In the genomic region with DNA sequence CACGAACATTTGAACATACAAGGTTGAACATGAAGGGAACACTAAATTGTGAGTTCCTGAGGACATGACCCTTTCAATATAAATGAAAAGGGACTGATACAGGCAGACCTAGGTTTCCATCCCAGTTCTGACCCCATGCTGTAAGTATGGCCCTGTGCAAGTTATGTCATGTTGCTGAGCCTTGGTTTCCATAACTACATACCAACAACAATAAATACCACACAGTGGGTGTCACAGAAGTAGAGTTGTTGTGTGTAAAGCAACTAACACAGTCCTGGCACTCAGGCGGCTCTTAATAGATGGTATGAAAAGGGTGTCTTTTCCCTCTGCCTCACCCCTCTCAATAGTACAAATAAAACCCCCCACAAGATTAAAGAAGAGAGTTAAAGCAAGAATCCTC, we compare ENCODE assay signal across 2 cellular contexts.
TF ChIP-seq lines count a peak whose summit lies in the region.

No MANE protein-coding gene starts in this region.

TF ChIP-seq in GM23338, 12 proteins besides CTCF, POLR2A, EP300 and RAD21 (continues in another document):
- TF ChIP-seq, protein P1, sequence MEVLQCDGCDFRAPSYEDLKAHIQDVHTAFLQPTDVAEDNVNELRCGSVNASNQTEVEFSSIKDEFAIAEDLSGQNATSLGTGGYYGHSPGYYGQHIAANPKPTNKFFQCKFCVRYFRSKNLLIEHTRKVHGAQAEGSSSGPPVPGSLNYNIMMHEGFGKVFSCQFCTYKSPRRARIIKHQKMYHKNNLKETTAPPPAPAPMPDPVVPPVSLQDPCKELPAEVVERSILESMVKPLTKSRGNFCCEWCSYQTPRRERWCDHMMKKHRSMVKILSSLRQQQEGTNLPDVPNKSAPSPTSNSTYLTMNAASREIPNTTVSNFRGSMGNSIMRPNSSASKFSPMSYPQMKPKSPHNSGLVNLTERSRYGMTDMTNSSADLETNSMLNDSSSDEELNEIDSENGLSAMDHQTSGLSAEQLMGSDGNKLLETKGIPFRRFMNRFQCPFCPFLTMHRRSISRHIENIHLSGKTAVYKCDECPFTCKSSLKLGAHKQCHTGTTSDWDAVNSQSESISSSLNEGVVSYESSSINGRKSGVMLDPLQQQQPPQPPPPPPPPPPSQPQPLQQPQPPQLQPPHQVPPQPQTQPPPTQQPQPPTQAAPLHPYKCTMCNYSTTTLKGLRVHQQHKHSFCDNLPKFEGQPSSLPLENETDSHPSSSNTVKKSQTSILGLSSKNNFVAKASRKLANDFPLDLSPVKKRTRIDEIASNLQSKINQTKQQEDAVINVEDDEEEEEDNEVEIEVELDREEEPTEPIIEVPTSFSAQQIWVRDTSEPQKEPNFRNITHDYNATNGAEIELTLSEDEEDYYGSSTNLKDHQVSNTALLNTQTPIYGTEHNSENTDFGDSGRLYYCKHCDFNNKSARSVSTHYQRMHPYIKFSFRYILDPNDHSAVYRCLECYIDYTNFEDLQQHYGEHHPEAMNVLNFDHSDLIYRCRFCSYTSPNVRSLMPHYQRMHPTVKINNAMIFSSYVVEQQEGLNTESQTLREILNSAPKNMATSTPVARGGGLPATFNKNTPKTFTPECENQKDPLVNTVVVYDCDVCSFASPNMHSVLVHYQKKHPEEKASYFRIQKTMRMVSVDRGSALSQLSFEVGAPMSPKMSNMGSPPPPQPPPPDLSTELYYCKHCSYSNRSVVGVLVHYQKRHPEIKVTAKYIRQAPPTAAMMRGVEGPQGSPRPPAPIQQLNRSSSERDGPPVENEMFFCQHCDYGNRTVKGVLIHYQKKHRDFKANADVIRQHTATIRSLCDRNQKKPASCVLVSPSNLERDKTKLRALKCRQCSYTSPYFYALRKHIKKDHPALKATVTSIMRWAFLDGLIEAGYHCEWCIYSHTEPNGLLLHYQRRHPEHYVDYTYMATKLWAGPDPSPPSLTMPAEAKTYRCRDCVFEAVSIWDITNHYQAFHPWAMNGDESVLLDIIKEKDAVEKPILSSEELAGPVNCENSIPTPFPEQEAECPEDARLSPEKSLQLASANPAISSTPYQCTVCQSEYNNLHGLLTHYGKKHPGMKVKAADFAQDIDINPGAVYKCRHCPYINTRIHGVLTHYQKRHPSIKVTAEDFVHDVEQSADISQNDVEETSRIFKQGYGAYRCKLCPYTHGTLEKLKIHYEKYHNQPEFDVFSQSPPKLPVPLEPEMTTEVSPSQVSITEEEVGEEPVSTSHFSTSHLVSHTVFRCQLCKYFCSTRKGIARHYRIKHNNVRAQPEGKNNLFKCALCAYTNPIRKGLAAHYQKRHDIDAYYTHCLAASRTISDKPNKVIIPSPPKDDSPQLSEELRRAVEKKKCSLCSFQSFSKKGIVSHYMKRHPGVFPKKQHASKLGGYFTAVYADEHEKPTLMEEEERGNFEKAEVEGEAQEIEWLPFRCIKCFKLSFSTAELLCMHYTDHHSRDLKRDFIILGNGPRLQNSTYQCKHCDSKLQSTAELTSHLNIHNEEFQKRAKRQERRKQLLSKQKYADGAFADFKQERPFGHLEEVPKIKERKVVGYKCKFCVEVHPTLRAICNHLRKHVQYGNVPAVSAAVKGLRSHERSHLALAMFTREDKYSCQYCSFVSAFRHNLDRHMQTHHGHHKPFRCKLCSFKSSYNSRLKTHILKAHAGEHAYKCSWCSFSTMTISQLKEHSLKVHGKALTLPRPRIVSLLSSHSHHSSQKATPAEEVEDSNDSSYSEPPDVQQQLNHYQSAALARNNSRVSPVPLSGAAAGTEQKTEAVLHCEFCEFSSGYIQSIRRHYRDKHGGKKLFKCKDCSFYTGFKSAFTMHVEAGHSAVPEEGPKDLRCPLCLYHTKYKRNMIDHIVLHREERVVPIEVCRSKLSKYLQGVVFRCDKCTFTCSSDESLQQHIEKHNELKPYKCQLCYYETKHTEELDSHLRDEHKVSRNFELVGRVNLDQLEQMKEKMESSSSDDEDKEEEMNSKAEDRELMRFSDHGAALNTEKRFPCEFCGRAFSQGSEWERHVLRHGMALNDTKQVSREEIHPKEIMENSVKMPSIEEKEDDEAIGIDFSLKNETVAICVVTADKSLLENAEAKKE (CRISPR knock-in tag; IDR thresholded peaks at IDR 0.05), result no peak
- no peak for TF ChIP-seq JUNB (IDR thresholded peaks at IDR 0.05; ENCODE audit: unreplicated experiment)
- TF ChIP-seq CREB1 (CRISPR knock-in tag; IDR thresholded peaks at IDR 0.05; ENCODE audit: low read depth), result no peak
- TF ChIP-seq NANOG (IDR thresholded peaks at IDR 0.05; ENCODE audit: borderline replicate concordance), result no peak
- no peak for TF ChIP-seq EZH2 (IDR thresholded peaks at IDR 0.05; ENCODE audit: low read depth, unreplicated experiment)
- TF ChIP-seq, protein P2, sequence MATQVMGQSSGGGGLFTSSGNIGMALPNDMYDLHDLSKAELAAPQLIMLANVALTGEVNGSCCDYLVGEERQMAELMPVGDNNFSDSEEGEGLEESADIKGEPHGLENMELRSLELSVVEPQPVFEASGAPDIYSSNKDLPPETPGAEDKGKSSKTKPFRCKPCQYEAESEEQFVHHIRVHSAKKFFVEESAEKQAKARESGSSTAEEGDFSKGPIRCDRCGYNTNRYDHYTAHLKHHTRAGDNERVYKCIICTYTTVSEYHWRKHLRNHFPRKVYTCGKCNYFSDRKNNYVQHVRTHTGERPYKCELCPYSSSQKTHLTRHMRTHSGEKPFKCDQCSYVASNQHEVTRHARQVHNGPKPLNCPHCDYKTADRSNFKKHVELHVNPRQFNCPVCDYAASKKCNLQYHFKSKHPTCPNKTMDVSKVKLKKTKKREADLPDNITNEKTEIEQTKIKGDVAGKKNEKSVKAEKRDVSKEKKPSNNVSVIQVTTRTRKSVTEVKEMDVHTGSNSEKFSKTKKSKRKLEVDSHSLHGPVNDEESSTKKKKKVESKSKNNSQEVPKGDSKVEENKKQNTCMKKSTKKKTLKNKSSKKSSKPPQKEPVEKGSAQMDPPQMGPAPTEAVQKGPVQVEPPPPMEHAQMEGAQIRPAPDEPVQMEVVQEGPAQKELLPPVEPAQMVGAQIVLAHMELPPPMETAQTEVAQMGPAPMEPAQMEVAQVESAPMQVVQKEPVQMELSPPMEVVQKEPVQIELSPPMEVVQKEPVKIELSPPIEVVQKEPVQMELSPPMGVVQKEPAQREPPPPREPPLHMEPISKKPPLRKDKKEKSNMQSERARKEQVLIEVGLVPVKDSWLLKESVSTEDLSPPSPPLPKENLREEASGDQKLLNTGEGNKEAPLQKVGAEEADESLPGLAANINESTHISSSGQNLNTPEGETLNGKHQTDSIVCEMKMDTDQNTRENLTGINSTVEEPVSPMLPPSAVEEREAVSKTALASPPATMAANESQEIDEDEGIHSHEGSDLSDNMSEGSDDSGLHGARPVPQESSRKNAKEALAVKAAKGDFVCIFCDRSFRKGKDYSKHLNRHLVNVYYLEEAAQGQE (IDR thresholded peaks at IDR 0.05; ENCODE audit: unreplicated experiment), result no peak
- TF ChIP-seq, protein P3, sequence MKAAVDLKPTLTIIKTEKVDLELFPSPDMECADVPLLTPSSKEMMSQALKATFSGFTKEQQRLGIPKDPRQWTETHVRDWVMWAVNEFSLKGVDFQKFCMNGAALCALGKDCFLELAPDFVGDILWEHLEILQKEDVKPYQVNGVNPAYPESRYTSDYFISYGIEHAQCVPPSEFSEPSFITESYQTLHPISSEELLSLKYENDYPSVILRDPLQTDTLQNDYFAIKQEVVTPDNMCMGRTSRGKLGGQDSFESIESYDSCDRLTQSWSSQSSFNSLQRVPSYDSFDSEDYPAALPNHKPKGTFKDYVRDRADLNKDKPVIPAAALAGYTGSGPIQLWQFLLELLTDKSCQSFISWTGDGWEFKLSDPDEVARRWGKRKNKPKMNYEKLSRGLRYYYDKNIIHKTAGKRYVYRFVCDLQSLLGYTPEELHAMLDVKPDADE (IDR thresholded peaks at IDR 0.05), result no peak
- TF ChIP-seq STAT1 (IDR thresholded peaks at IDR 0.05; ENCODE audit: unreplicated experiment), result no peak
- TF ChIP-seq ZNF331 (CRISPR knock-in tag; IDR thresholded peaks at IDR 0.05; ENCODE audit: low read depth), result no peak
- no peak for TF ChIP-seq EZH2phosphoT487 (IDR thresholded peaks at IDR 0.05; ENCODE audit: unreplicated experiment)

TF ChIP-seq in H1, 55 proteins besides CTCF, POLR2A, EP300 and RAD21:
- no peak for TF ChIP-seq KDM4A (IDR thresholded peaks at IDR 0.05; ENCODE audit: low read depth, low read length, severe bottlenecking)
- TF ChIP-seq CREB1 (IDR thresholded peaks at IDR 0.05), result no peak
- TF ChIP-seq FOSL1 (IDR thresholded peaks at IDR 0.05; ENCODE audit: insufficient read depth, low read depth, low read length), result no peak
- no peak for TF ChIP-seq KDM5A (IDR thresholded peaks at IDR 0.05; ENCODE audit: low read length)
- TF ChIP-seq JUND (IDR thresholded peaks at IDR 0.05; ENCODE audit: low read length), result no peak
- TF ChIP-seq SAP30 (IDR thresholded peaks at IDR 0.05; ENCODE audit: insufficient read depth, insufficient replicate concordance, low read length), result no peak
- no peak for TF ChIP-seq HDAC2 (IDR thresholded peaks at IDR 0.05; ENCODE audit: borderline replicate concordance in 1 of 2, low read depth in 2 of 2, low read length in 2 of 2)
- no peak for TF ChIP-seq TAF7 (optimal IDR thresholded peaks at IDR 0.05; ENCODE audit: borderline replicate concordance, low read depth, low read length)
- TF ChIP-seq, protein P4, sequence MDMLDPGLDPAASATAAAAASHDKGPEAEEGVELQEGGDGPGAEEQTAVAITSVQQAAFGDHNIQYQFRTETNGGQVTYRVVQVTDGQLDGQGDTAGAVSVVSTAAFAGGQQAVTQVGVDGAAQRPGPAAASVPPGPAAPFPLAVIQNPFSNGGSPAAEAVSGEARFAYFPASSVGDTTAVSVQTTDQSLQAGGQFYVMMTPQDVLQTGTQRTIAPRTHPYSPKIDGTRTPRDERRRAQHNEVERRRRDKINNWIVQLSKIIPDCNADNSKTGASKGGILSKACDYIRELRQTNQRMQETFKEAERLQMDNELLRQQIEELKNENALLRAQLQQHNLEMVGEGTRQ (IDR thresholded peaks at IDR 0.05; ENCODE audit: low read length), result no peak
- no peak for TF ChIP-seq TBP (IDR thresholded peaks at IDR 0.05; ENCODE audit: low read depth, low read length)
- no peak for TF ChIP-seq SIN3A (conservative IDR thresholded peaks at IDR 0.05 in 1 of 2, IDR thresholded peaks at IDR 0.05 in 1 of 2; ENCODE audit: low read depth in 1 of 2, low read length in 2 of 2)
- no peak for TF ChIP-seq CBX5 (IDR thresholded peaks at IDR 0.05; ENCODE audit: low read depth, low read length)
- TF ChIP-seq ATF2 (IDR thresholded peaks at IDR 0.05; ENCODE audit: low read length), result no peak
- TF ChIP-seq SUZ12 (IDR thresholded peaks at IDR 0.05; ENCODE audit: low read length), result no peak
- TF ChIP-seq ASH2L (IDR thresholded peaks at IDR 0.05; ENCODE audit: low read length), result no peak
- no peak for TF ChIP-seq HDAC6 (IDR thresholded peaks at IDR 0.05; ENCODE audit: low read depth, low read length)
- no peak for TF ChIP-seq RNF2 (IDR thresholded peaks at IDR 0.05; ENCODE audit: borderline replicate concordance, low read depth, low read length, missing control alignments, poor library complexity, severe bottlenecking)
- TF ChIP-seq TEAD4 (IDR thresholded peaks at IDR 0.05; ENCODE audit: low read depth, low read length), result no peak
TF ChIP-seq in H1: peak in this region for 0.
